22 cellular contexts compared by ENCODE assay signal in genomic region chr6:111618407-111618806, GRCh38. TPM values are rescaled to one million over a fixed set of nuclear protein-coding genes. Genes with fewer than 3 reads are reported as not detected.
DNase-seq lines count a peak whose midpoint lies in the region; ATAC-seq, FAIRE-seq and TF ChIP-seq lines count a peak whose summit lies in the region.
"Had no signal": no experiment of that assay in that cellular context is flagged by ENCODE, and none has a peak within 500 bp of the region (broad histone marks: within the 10 kb centered on the region; RNA-seq: fewer than 3 reads in every experiment).

No MANE protein-coding gene starts in this region.

- no peak overlapping the region for H4K8ac ChIP-seq in IMR-90 (ENCODE audit: low read depth in 2 of 2, low read length in 2 of 2)

- no CpG with 5 or more reads among the region's 6 CpGs for WGBS in IMR-90 (ENCODE audit: extremely low coverage in 2 of 2, insufficient read length in 1 of 2), 2 experiments
- 10% methylated on average over 6 of the region's 6 CpGs for WGBS in K562 (ENCODE audit: insufficient coverage, low coverage, missing lambda C conversion rate)
- 81 to 82% methylated on average over 6 of the region's 6 CpGs for WGBS in GM23248 (ENCODE audit: low coverage in 1 of 2, low lambda C conversion rate in 2 of 2, missing lambda C conversion rate in 2 of 2), 2 experiments

- H3F3A ChIP-seq in GM23248 (ENCODE audit: insufficient read depth): no peaks in the 10 kb centered on the region

- TF ChIP-seq RAD21 in IMR-90 (IDR thresholded peaks at IDR 0.05; ENCODE audit: low read length): no peak
- no peak for TF ChIP-seq RAD21 in K562 (CRISPR knock-in tag; conservative IDR thresholded peaks at IDR 0.05 in 1 of 2, IDR thresholded peaks at IDR 0.05 in 1 of 2)

- H3K27ac ChIP-seq in IMR-90 (ENCODE audit: insufficient read depth, low read length) (no peak overlapping the region), K562 (ENCODE audit: extremely low read depth, low read depth, low read length) (no peak overlapping the region), subcutaneous abdominal adipose tissue (ENCODE audit: low read depth, low read length) (peak overlapping the region; percentile 43), GM23248 (no peak overlapping the region)

- intact Hi-C loops in IMR-90 (cut with micrococcal nuclease): no loop called here
- intact Hi-C loops in K562 (cut with micrococcal nuclease): no loop called here
- intact Hi-C loops in activated T-helper 2 cell treated with anti-CD3 and anti-CD28 coated beads, Interferon-gamma antibody, Interleukin-2, Interleukin-4, amounts not matched to agents 10 μg/mL and 5 μg/mL and 100 μg/mL, durations not matched to agents 14 hours and 24 hours and 36 hours (cut with micrococcal nuclease): no loop called here

- H2BK15ac ChIP-seq in IMR-90 (ENCODE audit: low read depth, low read length): no peak overlapping the region

- H3K9ac ChIP-seq in IMR-90 (ENCODE audit: low read depth, low read length) (no peak overlapping the region), K562 (ENCODE audit: insufficient read depth in 1 of 2, low read depth in 2 of 2, low read length in 2 of 2) (no peak overlapping the region), subcutaneous abdominal adipose tissue (ENCODE audit: low read length in 5 of 5) (no peak overlapping the region), GM23248 (no peak overlapping the region)

- no peak overlapping the region for H3K23ac ChIP-seq in IMR-90 (ENCODE audit: low read depth, low read length)

- H3K18ac ChIP-seq in IMR-90 (ENCODE audit: low read depth, low read length): no peak overlapping the region

- H3K27me3 ChIP-seq in IMR-90 (ENCODE audit: control insufficient read depth, insufficient read depth, low read length) (no peaks in the 10 kb centered on the region), K562 (ENCODE audit: control insufficient read depth in 2 of 2, insufficient read depth in 2 of 2, low read length in 2 of 2) (peaks cover 8 to 52% of the 10 kb centered on the region in 2 experiments; a peak in 4 of 5 replicates), subcutaneous abdominal adipose tissue (ENCODE audit: control insufficient read depth in 5 of 5, insufficient read depth in 4 of 5, low read length in 5 of 5) (no peaks in the 10 kb centered on the region), GM23248 (replicated peaks; ENCODE audit: insufficient read depth) (no peaks in the 10 kb centered on the region)

- peak; percentile 17 for DNase-seq in activated CD8-positive, alpha-beta memory T cell treated with anti-CD3 and anti-CD28 coated beads, Interleukin-2, amount 50 U/mL, for 48 hours
- DNase-seq in activated CD8-positive, alpha-beta memory T cell treated with anti-CD3 and anti-CD28 coated beads, Interleukin-2, amount 10 ng/mL, durations not matched to agents 7 days and 5 days: no peak
- no peak for DNase-seq in IMR-90
- no peak for DNase-seq in K562 (ENCODE audit: extremely low read depth in 1 of 4, low spot score in 3 of 4)
- DNase-seq in GM23248: no peak
- DNase-seq in activated T-helper 2 cell treated with anti-CD3 and anti-CD28 coated beads, Interferon-gamma antibody, Interleukin-2, Interleukin-4, amounts not matched to agents 10 μg/mL and 5 μg/mL and 100 μg/mL, durations not matched to agents 14 hours and 24 hours and 36 hours (ENCODE audit: low spot score): no peak
- DNase-seq: CD4-positive, alpha-beta T cell; CD8-positive, alpha-beta memory T cell; DMS 273 treated with DMSO at 0.1 percent for 48 hours; DMS79; EL; GDM1; HFFc6 had no signal

- dilution Hi-C loops in IMR-90 (cut with HindIII; ENCODE audit: low sequenced_read_pairs, unreplicated experiment): no loop called here

- no peaks in the 10 kb centered on the region for H3K36me3 ChIP-seq in IMR-90 (ENCODE audit: control insufficient read depth, insufficient read depth, low read length)
- no peaks in the 10 kb centered on the region for H3K36me3 ChIP-seq in K562 (ENCODE audit: control insufficient read depth, insufficient read depth, low read length)
- H3K36me3 ChIP-seq in subcutaneous abdominal adipose tissue (ENCODE audit: control insufficient read depth in 5 of 5, insufficient read depth in 5 of 5, low read length in 5 of 5): no peaks in the 10 kb centered on the region
- no peaks in the 10 kb centered on the region for H3K36me3 ChIP-seq in GM23248 (ENCODE audit: low read depth)
- H3K36me3 ChIP-seq: HAP-1 had no signal

- in situ Hi-C loops in IMR-90 (cut with MboI; ENCODE audit: low sequenced_read_pairs): no loop called here
- in situ Hi-C loops in K562 (cut with MboI): no loop called here
- in situ Hi-C loops in GM23248 (cut with MboI): no loop called here

- H3K27ac Mint-ChIP-seq in activated CD8-positive, alpha-beta memory T cell treated with anti-CD3 and anti-CD28 coated beads, Interleukin-2, amount 10 ng/mL, durations not matched to agents 7 days and 5 days: no peak overlapping the region
- H3K27ac Mint-ChIP-seq in activated T-helper 2 cell treated with anti-CD3 and anti-CD28 coated beads, Interferon-gamma antibody, Interleukin-2, Interleukin-4, amounts not matched to agents 10 μg/mL and 5 μg/mL and 100 μg/mL, durations not matched to agents 14 hours and 24 hours and 36 hours: no peak overlapping the region
- H3K27ac Mint-ChIP-seq: CD4-positive, alpha-beta T cell; GM23338; HFFc6 had no signal

- H3K4me3 ChIP-seq in IMR-90 (ENCODE audit: insufficient read depth, low read depth, low read length): no peak overlapping the region
- H3K4me3 ChIP-seq in K562: no peak overlapping the region
- no peak overlapping the region for H3K4me3 ChIP-seq in subcutaneous abdominal adipose tissue (ENCODE audit: low read depth in 1 of 5, low read length in 5 of 5)
- no peak overlapping the region for H3K4me3 ChIP-seq in GM23248
- H3K4me3 ChIP-seq: GM23338, HAP-1 had no signal

- no peak overlapping the region for H4K5ac ChIP-seq in IMR-90 (ENCODE audit: low read depth, low read length)

- H2BK20ac ChIP-seq in IMR-90 (ENCODE audit: low read depth, low read length): no peak overlapping the region

- H3K27me3 Mint-ChIP-seq in activated CD8-positive, alpha-beta memory T cell treated with anti-CD3 and anti-CD28 coated beads, Interleukin-2, amount 10 ng/mL, durations not matched to agents 7 days and 5 days: peaks cover 20% of the 10 kb centered on the region
- H3K27me3 Mint-ChIP-seq in activated T-helper 2 cell treated with anti-CD3 and anti-CD28 coated beads, Interferon-gamma antibody, Interleukin-2, Interleukin-4, amounts not matched to agents 10 μg/mL and 5 μg/mL and 100 μg/mL, durations not matched to agents 14 hours and 24 hours and 36 hours (ENCODE audit: low read depth): peaks cover 36% of the 10 kb centered on the region
- H3K27me3 Mint-ChIP-seq: CD4-positive, alpha-beta T cell had no signal

- no peaks in the 10 kb centered on the region for H3K4me1 ChIP-seq in IMR-90 (ENCODE audit: control insufficient read depth, insufficient read depth, low read length)
- H3K4me1 ChIP-seq in K562 (replicated peaks in 1 of 2; ENCODE audit: control insufficient read depth in 2 of 2, insufficient read depth in 2 of 2, low read length in 2 of 2): peaks cover 8 to 11% of the 10 kb centered on the region in 2 experiments; a peak in 4 of 5 replicates
- H3K4me1 ChIP-seq in subcutaneous abdominal adipose tissue (ENCODE audit: control insufficient read depth in 5 of 5, insufficient read depth in 5 of 5, low read length in 5 of 5): peaks cover 8 to 58% (median 39%) of the 10 kb centered on the region in 5 donors
- no peaks in the 10 kb centered on the region for H3K4me1 ChIP-seq in GM23248 (ENCODE audit: insufficient read depth)

- TF ChIP-seq CTCF in IMR-90 (conservative IDR thresholded peaks at IDR 0.05; ENCODE audit: low read depth, low read length): no peak
- TF ChIP-seq CTCF in K562 (IDR thresholded peaks at IDR 0.05 in 2 of 3, conservative IDR thresholded peaks at IDR 0.05 in 1 of 3; ENCODE audit: insufficient read depth in 2 of 3, low read depth in 1 of 3, low read length in 3 of 3): no peak

- CTCF ChIA-PET in activated CD8-positive, alpha-beta memory T cell treated with anti-CD3 and anti-CD28 coated beads, Interleukin-2, amount 10 ng/mL, durations not matched to agents 7 days and 5 days (lab: Charles Lee): no interaction called here
- CTCF ChIA-PET in IMR-90 (lab: Yijun Ruan, JAX) (no interaction called here), K562 (lab: Yijun Ruan, JAX; ENCODE audit: low intra/inter-chr PET ratio) (no interaction called here)

- BruUV-seq in IMR-90 (replicated peaks; lab: Mats Ljungman, UMichigan) (no TSS peak), K562 (replicated peaks; lab: Mats Ljungman, UMichigan) (no TSS peak)

- H3K36me3 Mint-ChIP-seq in activated CD8-positive, alpha-beta memory T cell treated with anti-CD3 and anti-CD28 coated beads, Interleukin-2, amount 10 ng/mL, durations not matched to agents 7 days and 5 days: no peaks in the 10 kb centered on the region
- no peaks in the 10 kb centered on the region for H3K36me3 Mint-ChIP-seq in activated T-helper 2 cell treated with anti-CD3 and anti-CD28 coated beads, Interferon-gamma antibody, Interleukin-2, Interleukin-4, amounts not matched to agents 10 μg/mL and 5 μg/mL and 100 μg/mL, durations not matched to agents 14 hours and 24 hours and 36 hours (ENCODE audit: low read depth)
- H3K36me3 Mint-ChIP-seq: CD8-positive, alpha-beta memory T cell had no signal

- POLR2A ChIA-PET in IMR-90 (lab: Charles Lee; ENCODE audit: unreplicated experiment) (no interaction called here), K562 (lab: Yijun Ruan, JAX) (interaction anchor here (1.3 kb wide), 1 partner anchor 13 kb away, joined by 6 read pairs; the partner anchor contains the start of gene TRAF3IP2)

- H3K79me2 ChIP-seq in K562 (ENCODE audit: control insufficient read depth, insufficient read depth, low read length) (no peaks in the 10 kb centered on the region), GM23248 (ENCODE audit: insufficient read depth) (no peaks in the 10 kb centered on the region)

- H3K9me3 Mint-ChIP-seq in activated CD8-positive, alpha-beta memory T cell treated with anti-CD3 and anti-CD28 coated beads, Interleukin-2, amount 10 ng/mL, durations not matched to agents 7 days and 5 days (ENCODE audit: low read depth): no peaks in the 10 kb centered on the region
- H3K9me3 Mint-ChIP-seq in activated T-helper 2 cell treated with anti-CD3 and anti-CD28 coated beads, Interferon-gamma antibody, Interleukin-2, Interleukin-4, amounts not matched to agents 10 μg/mL and 5 μg/mL and 100 μg/mL, durations not matched to agents 14 hours and 24 hours and 36 hours: no peaks in the 10 kb centered on the region
- H3K9me3 Mint-ChIP-seq: CD14-positive monocyte; CD4-positive, alpha-beta T cell; CD8-positive, alpha-beta memory T cell; GM23338; HFFc6 had no signal

- H3K79me1 ChIP-seq in IMR-90 (ENCODE audit: low read depth in 1 of 2, low read length in 2 of 2): no peaks in the 10 kb centered on the region

- H4K91ac ChIP-seq in IMR-90 (ENCODE audit: insufficient read depth, low read depth, low read length): no peak overlapping the region

- no peak overlapping the region for H2BK120ac ChIP-seq in IMR-90 (ENCODE audit: low read depth, low read length)

- no peak overlapping the region for H3K4me3 Mint-ChIP-seq in activated CD8-positive, alpha-beta memory T cell treated with anti-CD3 and anti-CD28 coated beads, Interleukin-2, amount 10 ng/mL, durations not matched to agents 7 days and 5 days
- no peak overlapping the region for H3K4me3 Mint-ChIP-seq in activated T-helper 2 cell treated with anti-CD3 and anti-CD28 coated beads, Interferon-gamma antibody, Interleukin-2, Interleukin-4, amounts not matched to agents 10 μg/mL and 5 μg/mL and 100 μg/mL, durations not matched to agents 14 hours and 24 hours and 36 hours (ENCODE audit: low read depth)
- H3K4me3 Mint-ChIP-seq: CD14-positive monocyte; CD4-positive, alpha-beta T cell; CD8-positive, alpha-beta memory T cell; GM23338; HFFc6 had no signal

- H2BK5ac ChIP-seq in IMR-90 (ENCODE audit: low read depth, low read length, poor library complexity, severe bottlenecking): no peak overlapping the region

- TF ChIP-seq EP300 in K562 (IDR thresholded peaks at IDR 0.05; ENCODE audit: low read length): no peak

- H2AK5ac ChIP-seq in IMR-90 (ENCODE audit: low read depth, low read length): peak overlapping the region; percentile 54; the same call in 1 of the 2 replicates

- no peak overlapping the region for H3K4ac ChIP-seq in IMR-90 (ENCODE audit: low read depth, low read length)

- H3K14ac ChIP-seq in IMR-90 (replicated peaks; ENCODE audit: low read depth, low read length): no peak overlapping the region

- H3K4me2 ChIP-seq in IMR-90 (ENCODE audit: low read depth, low read length) (no peak overlapping the region), K562 (ENCODE audit: insufficient read depth, low read length) (no peak overlapping the region), GM23248 (ENCODE audit: unreplicated experiment) (no peak overlapping the region)
- H3K4me2 ChIP-seq: GM23338 had no signal

- H2AFZ ChIP-seq in IMR-90 (replicated peaks; ENCODE audit: low read length, poor library complexity) (no peak overlapping the region), K562 (ENCODE audit: low read depth, low read length) (peak overlapping the region; percentile 11; the same call in 1 of the 2 replicates), GM23248 (no peak overlapping the region)
- H2AFZ ChIP-seq: GM23338 had no signal

- peaks cover 8% of the 10 kb centered on the region for H3K4me1 Mint-ChIP-seq in activated CD8-positive, alpha-beta memory T cell treated with anti-CD3 and anti-CD28 coated beads, Interleukin-2, amount 10 ng/mL, durations not matched to agents 7 days and 5 days
- H3K4me1 Mint-ChIP-seq in activated T-helper 2 cell treated with anti-CD3 and anti-CD28 coated beads, Interferon-gamma antibody, Interleukin-2, Interleukin-4, amounts not matched to agents 10 μg/mL and 5 μg/mL and 100 μg/mL, durations not matched to agents 14 hours and 24 hours and 36 hours (ENCODE audit: low read depth): peaks cover 7% of the 10 kb centered on the region
- H3K4me1 Mint-ChIP-seq: CD8-positive, alpha-beta memory T cell had no signal

- H3K9me1 ChIP-seq in IMR-90 (ENCODE audit: insufficient read depth, low read length): no peaks in the 10 kb centered on the region; the same call in 1 of the 2 replicates
- H3K9me1 ChIP-seq in K562 (ENCODE audit: control insufficient read depth, insufficient read depth, low read length): no peaks in the 10 kb centered on the region

- no peak for FAIRE-seq in K562 (lab: Jason Lieb, UNC)
- FAIRE-seq: D721Med, GM12891, GM18507, H54 had no signal

- no peak overlapping the region for H2AK9ac ChIP-seq in IMR-90 (replicated peaks; ENCODE audit: low read depth, low read length, poor library complexity)

- no peaks in the 10 kb centered on the region for H3K9me3 ChIP-seq in IMR-90 (ENCODE audit: control insufficient read depth, insufficient read depth, low read length)
- no peaks in the 10 kb centered on the region for H3K9me3 ChIP-seq in K562 (replicated peaks; ENCODE audit: control insufficient read depth, insufficient read depth, low read depth, low read length)
- H3K9me3 ChIP-seq in subcutaneous abdominal adipose tissue (ENCODE audit: control insufficient read depth in 5 of 5, low read length in 5 of 5): no peaks in the 10 kb centered on the region
- H3K9me3 ChIP-seq in GM23248 (ENCODE audit: low read depth): no peaks in the 10 kb centered on the region
- H3K9me3 ChIP-seq: HAP-1 had no signal

- H3K56ac ChIP-seq in IMR-90 (ENCODE audit: extremely low read depth, insufficient read depth, low read length): no peak overlapping the region

- TF ChIP-seq POLR2A in IMR-90 (IDR thresholded peaks at IDR 0.05; ENCODE audit: low read depth, low read length) (no peak), K562 (conservative IDR thresholded peaks at IDR 0.05) (no peak)

- no peak for ATAC-seq in activated CD8-positive, alpha-beta memory T cell treated with anti-CD3 and anti-CD28 coated beads, Interleukin-2, amount 10 ng/mL, durations not matched to agents 7 days and 5 days
- ATAC-seq in IMR-90 (ENCODE audit: low read depth): no peak
- no peak for ATAC-seq in K562
- no peak for ATAC-seq in GM21576 (IDR thresholded peaks at IDR 0.05; ENCODE audit: unreplicated experiment)
- ATAC-seq: GM23338 had no signal

- no peaks in the 10 kb centered on the region for H3K9me2 ChIP-seq in GM23248 (ENCODE audit: insufficient read depth)

- H4K20me1 ChIP-seq in IMR-90 (ENCODE audit: insufficient read depth, low read length) (no peaks in the 10 kb centered on the region), K562 (replicated peaks; ENCODE audit: control insufficient read depth, insufficient read depth, low read length) (no peaks in the 10 kb centered on the region), GM23248 (ENCODE audit: insufficient read depth) (no peaks in the 10 kb centered on the region)

RNA-seq across cellular contexts. Expression of gene TRAF3IP2, which starts 12.7 kb away (rescaled TPM):
- 10 to 100 TPM; 14.8 to 15.5 TPM for total RNA-seq in activated CD8-positive, alpha-beta memory T cell treated with anti-CD3 and anti-CD28 coated beads, Interleukin-2, amount 10 ng/mL, durations not matched to agents 7 days and 5 days
- total RNA-seq in IMR-90 (2012; rRNA removed) (11.7 and 15.2 TPM in 2 replicates), K562 (2014; rRNA removed) (13.8 and 16.5 TPM in 2 replicates), K562 (2014; rRNA removed; fragmentation: Illumina TruSeq; extraction: Trizol) (12.3 and 13.4 TPM in 2 replicates), K562 (2015; rRNA removed; fragmentation: Illumina TruSeq; extraction: Trizol) (9.1 and 11.7 TPM in 2 replicates), K562 (2021) (14.6 and 14.8 TPM in 2 replicates)
- polyA plus RNA-seq in IMR-90 (2012; rRNA removed) (12.8 and 14.9 TPM in 2 replicates), K562 (2011; rRNA removed) (11.3 and 16.7 TPM in 2 replicates), K562 (2014; fragmentation: Illumina TruSeq; extraction: Trizol) (18.9 and 20.3 TPM in 2 replicates), K562 (2014; fragmentation: Nextera tagmentation; extraction: Ambion mirVana) (10 to 100 TPM in 1 of 2 experiments, 1 to 10 TPM in 1; 7.3 to 12.1 TPM), K562 (2014; rRNA removed) (10.2 and 15.8 TPM in 2 replicates), GM23248 (2016; fragmentation: Nextera tagmentation; extraction: Ambion mirVana) (38.7 and 40.7 TPM in 2 replicates)
- polyA plus RNA-seq in IMR-90 (2012; cell fraction: cytosol; rRNA removed): 12.6 and 14.2 TPM in 2 replicates
- 8.7 and 9.4 TPM in 2 replicates for polyA plus RNA-seq in IMR-90 (2012; cell fraction: nucleus; rRNA removed; ENCODE audit: low replicate concordance)
- total RNA-seq in K562 (2011; cell fraction: chromatin; rRNA removed; ENCODE audit: low replicate concordance): 7.6 and 9.6 TPM in 2 replicates
- 5.0 and 6.0 TPM in 2 replicates for total RNA-seq in K562 (2011; cell fraction: nucleolus; rRNA removed)
- 8.3 TPM in 2 replicates for total RNA-seq in K562 (2011; cell fraction: nucleoplasm; rRNA removed)
- polyA plus RNA-seq in K562 (2011; cell fraction: cytosol; rRNA removed): 16.7 and 19.0 TPM in 2 replicates
- 5.7 and 9.2 TPM in 2 replicates for polyA plus RNA-seq in K562 (2011; cell fraction: nucleus; rRNA removed)
- 10.6 and 21.6 TPM in 2 replicates for polyA plus RNA-seq in K562 (2012)
- polyA minus RNA-seq in K562 (2011; rRNA and poly(A)+ RNA removed): 14.7 and 15.1 TPM in 2 replicates
- polyA minus RNA-seq in K562 (2011; cell fraction: cytosol; rRNA and poly(A)+ RNA removed): 9.2 and 9.9 TPM in 2 replicates
- 6.7 and 7.4 TPM in 2 replicates for polyA minus RNA-seq in K562 (2011; cell fraction: nucleus; rRNA and poly(A)+ RNA removed)
- 28.7 and 40.2 TPM in 2 replicates for total RNA-seq in GM23248 (2014; rRNA removed; shearing (Covaris generic))
- total RNA-seq in activated T-helper 2 cell treated with anti-CD3 and anti-CD28 coated beads, Interferon-gamma antibody, Interleukin-2, Interleukin-4, amounts not matched to agents 10 μg/mL and 5 μg/mL and 100 μg/mL, durations not matched to agents 14 hours and 24 hours and 36 hours: 20.9 and 22.5 TPM in 2 replicates
